9 cellular contexts compared by ENCODE assay signal in genomic region chr4:52588771-52589591, GRCh38.
A peak's percentile ranks its signal among the peaks of the same experiment; 100 is the strongest.
DNase-seq lines count a peak whose midpoint lies in the region; ATAC-seq and TF ChIP-seq lines count a peak whose summit lies in the region.
"Had no signal": no experiment of that assay in that cellular context is flagged by ENCODE, and none has a peak within 500 bp of the region (broad histone marks: within the 10 kb centered on the region; RNA-seq: fewer than 3 reads in every experiment).

No MANE protein-coding gene starts in this region.

- H4K8ac ChIP-seq in H9 (replicated peaks; ENCODE audit: insufficient read length, low read depth, low read length): no peak overlapping the region

- no peak overlapping the region for H2BK15ac ChIP-seq in H9 (ENCODE audit: low read depth, low read length)

- H3T11ph ChIP-seq in H9 (ENCODE audit: low read length): no peak overlapping the region

- POLR2A ChIA-PET in PC-9 (lab: Charles Lee; ENCODE audit: unreplicated experiment): no interaction called here

- no peak overlapping the region for H2BK20ac ChIP-seq in H9 (ENCODE audit: low read depth, low read length, poor library complexity, severe bottlenecking)

- H3K18ac ChIP-seq in H9 (ENCODE audit: insufficient read length, low read depth, low read length): no peak overlapping the region

- no peaks in the 10 kb centered on the region for H3K4me1 ChIP-seq in H9 (ENCODE audit: insufficient read depth, low read length)
- H3K4me1 ChIP-seq in PC-9 (replicated peaks; ENCODE audit: insufficient read depth): no peaks in the 10 kb centered on the region
- peaks cover 8% of the 10 kb centered on the region for H3K4me1 ChIP-seq in hepatocyte (ENCODE audit: insufficient read depth)

- no CpG with 5 or more reads among the region's 13 CpGs for WGBS in H9 (ENCODE audit: extremely low coverage, insufficient read length, low lambda C conversion rate)
- WGBS in hepatocyte (ENCODE audit: low lambda C conversion rate, missing lambda C conversion rate): 71% methylated on average over 13 of the region's 13 CpGs

- no peak overlapping the region for H2BK5ac ChIP-seq in H9 (ENCODE audit: insufficient read length, low read length)

- no peaks in the 10 kb centered on the region for H3K27me3 Mint-ChIP-seq in H9 (ENCODE audit: low read depth)

- no TSS peak for BruUV-seq in PC-9 (replicated peaks; lab: Mats Ljungman, UMichigan)

- no peaks in the 10 kb centered on the region for H4K20me1 ChIP-seq in H9 (ENCODE audit: control insufficient read depth, insufficient read depth, insufficient read length)
- no peaks in the 10 kb centered on the region for H4K20me1 ChIP-seq in PC-9 (ENCODE audit: insufficient read depth)
- H4K20me1 ChIP-seq in hepatocyte (ENCODE audit: insufficient read depth, poor library complexity, severe bottlenecking): no peaks in the 10 kb centered on the region

- H3K36me3 Mint-ChIP-seq in H9 (ENCODE audit: insufficient read depth in 1 of 3, low read depth in 3 of 3): peaks cover 10 to 19% (median 10%) of the 10 kb centered on the region in 3 experiments

- no peak overlapping the region for H3K23ac ChIP-seq in H9 (ENCODE audit: insufficient read length, low read depth, low read length)

- H3K9me2 ChIP-seq in PC-9 (ENCODE audit: insufficient read depth) (no peaks in the 10 kb centered on the region), hepatocyte (replicated peaks; ENCODE audit: insufficient read depth) (no peaks in the 10 kb centered on the region)

- H3K9me3 ChIP-seq in H9 (ENCODE audit: control insufficient read depth, low read depth, low read length) (no peaks in the 10 kb centered on the region), PC-9 (ENCODE audit: insufficient read depth, low read depth) (no peaks in the 10 kb centered on the region), hepatocyte (ENCODE audit: low read depth) (no peaks in the 10 kb centered on the region)

- H3K27me3 ChIP-seq in H9 (ENCODE audit: insufficient read depth, low read length): no peaks in the 10 kb centered on the region
- no peaks in the 10 kb centered on the region for H3K27me3 ChIP-seq in PC-9 (ENCODE audit: insufficient read depth, low read depth)
- no peaks in the 10 kb centered on the region for H3K27me3 ChIP-seq in hepatocyte

- H3K79me1 ChIP-seq in H9 (ENCODE audit: insufficient read depth, low read depth, low read length, poor library complexity, severe bottlenecking): no peaks in the 10 kb centered on the region

- H3K23me2 ChIP-seq in H9 (ENCODE audit: insufficient read length, low read depth, low read length, poor library complexity, severe bottlenecking): no peaks in the 10 kb centered on the region

- no peaks in the 10 kb centered on the region for H3F3A ChIP-seq in PC-9 (ENCODE audit: insufficient read depth, low read depth)

- H3K4ac ChIP-seq in H9 (ENCODE audit: low read depth, low read length): no peak overlapping the region

- H3K14ac ChIP-seq in H9 (ENCODE audit: insufficient read depth, low read length): no peak overlapping the region; the same call in 1 of the 2 replicates

- intact Hi-C loops in PC-9 (cut with micrococcal nuclease; ENCODE audit: unreplicated experiment): loop anchor here (5.0 to 10.0 kb wide), 2 partner anchors 126 to 393 kb away; no protein-coding TSS in a partner anchor

- no peak overlapping the region for H3K56ac ChIP-seq in H9 (ENCODE audit: insufficient read length, low read depth, low read length)

- H3K9ac ChIP-seq in H9 (ENCODE audit: extremely low read depth, insufficient read length, low read length): no peak overlapping the region

- no peaks in the 10 kb centered on the region for H3K36me3 ChIP-seq in PC-9 (ENCODE audit: low read depth)
- H3K36me3 ChIP-seq in hepatocyte (replicated peaks; ENCODE audit: insufficient read depth, low read depth): no peaks in the 10 kb centered on the region

- DNase-seq in H9: no peak
- peak; percentile 36 for DNase-seq in activated CD4-positive, alpha-beta T cell treated with anti-CD3 and anti-CD28 coated beads, Interleukin-2, amount 50 U/mL, for 1 hour
- DNase-seq in epithelial cell of esophagus (ENCODE audit: low read depth): peak; percentile 87
- peak; percentile 47 for DNase-seq in renal cortical epithelial cell (ENCODE audit: low read depth)
- no peak for DNase-seq in PC-9
- DNase-seq in GM19240 (ENCODE audit: insufficient read length, low spot score): no peak
- DNase-seq in hepatocyte (ENCODE audit: low spot score): no peak
- DNase-seq: T1000 had no signal

- peaks cover 28% of the 10 kb centered on the region in 2 experiments for H3K4me1 Mint-ChIP-seq in H9

- H3K79me2 ChIP-seq in H9 (ENCODE audit: insufficient read depth, low read length) (no peaks in the 10 kb centered on the region), PC-9 (ENCODE audit: low read depth) (no peaks in the 10 kb centered on the region), hepatocyte (no peaks in the 10 kb centered on the region)

- peak overlapping the region in 2 of 3 experiments; percentile 12 to 25; a peak in 3 of 7 replicates for H3K27ac Mint-ChIP-seq in H9

- H2AFZ ChIP-seq in H9 (ENCODE audit: low read length): no peak overlapping the region
- no peak overlapping the region for H2AFZ ChIP-seq in PC-9
- no peak overlapping the region for H2AFZ ChIP-seq in hepatocyte

- no peak overlapping the region for H2AK5ac ChIP-seq in H9 (ENCODE audit: insufficient read length, low read length)

- no peak overlapping the region for H2BK12ac ChIP-seq in H9 (ENCODE audit: insufficient read length, low read depth, low read length)

- no peak overlapping the region for H4K5ac ChIP-seq in H9 (ENCODE audit: insufficient read length, low read depth, low read length)

- no peak for ATAC-seq in HG03025 (IDR thresholded peaks at IDR 0.05; ENCODE audit: low FRiP score, unreplicated experiment)

- no peak overlapping the region for H4K91ac ChIP-seq in H9 (ENCODE audit: insufficient read length, low read depth, low read length)

- no peak overlapping the region for H3K4me3 ChIP-seq in epithelial cell of esophagus (ENCODE audit: low read length)
- no peak overlapping the region for H3K4me3 ChIP-seq in PC-9
- H3K4me3 ChIP-seq in hepatocyte: no peak overlapping the region

- CTCF ChIA-PET in PC-9 (lab: Charles Lee): interaction anchor here (0.7 to 2.6 kb wide), 3 partner anchors 32 to 573 kb away, joined by 9 to 14 read pairs (median 13); no protein-coding TSS in a partner anchor

- H3K27ac ChIP-seq in H9 (ENCODE audit: insufficient read length, low read depth, low read length) (no peak overlapping the region), PC-9 (no peak overlapping the region), hepatocyte (no peak overlapping the region)

- no peak overlapping the region for H2BK120ac ChIP-seq in H9 (ENCODE audit: low read depth, low read length, poor library complexity, severe bottlenecking)

- H3K4me2 ChIP-seq in H9 (ENCODE audit: insufficient read depth, insufficient read length, low read length) (no peak overlapping the region), PC-9 (no peak overlapping the region), hepatocyte (no peak overlapping the region)

- no peak overlapping the region for H3K4me3 Mint-ChIP-seq in H9

- TF ChIP-seq CTCF in H9 (conservative IDR thresholded peaks at IDR 0.05): no peak
- no peak for TF ChIP-seq CTCF in epithelial cell of esophagus (IDR thresholded peaks at IDR 0.05; ENCODE audit: insufficient read depth, low read depth, low read length, missing control alignments)
- TF ChIP-seq CTCF in PC-9 (conservative IDR thresholded peaks at IDR 0.05): no peak
- no peak for TF ChIP-seq CTCF in hepatocyte (IDR thresholded peaks at IDR 0.05; ENCODE audit: poor library complexity)

- no peaks in the 10 kb centered on the region; a peak in 1 of 5 replicates for H3K9me3 Mint-ChIP-seq in H9

Comparison
In these comparisons a context has a peak if more than half of its experiments do, and no peak if none do; other contexts are left out.
1. DNase-seq: peak in activated CD4-positive, alpha-beta T cell treated with anti-CD3 and anti-CD28 coated beads, Interleukin-2, amount 50 U/mL, for 1 hour (single experiment), epithelial cell of esophagus (single experiment) and renal cortical epithelial cell (single experiment); none in H9 (single experiment), PC-9 (0 of 2), GM19240 (single experiment) and hepatocyte (single experiment).